In genomic region chr12:132825089-132825488, GRCh38 we compare ENCODE assay signal across 1 cellular context.
TF ChIP-seq lines count a peak whose summit lies in the region.

No MANE protein-coding gene starts in this region.

TF ChIP-seq in HepG2, 621 proteins besides CTCF, POLR2A, EP300 and RAD21:
- TF ChIP-seq BHLHE40 (IDR thresholded peaks at IDR 0.05; ENCODE audit: low read length) (no peak), ZSCAN29 (CRISPR knock-in tag; conservative IDR thresholded peaks at IDR 0.05) (no peak), RBFOX2 (IDR thresholded peaks at IDR 0.05; ENCODE audit: low read depth, low read length) (0 out of 2 replicates have a peak, but pooled peaks have one; percentile 31), MAFK (conservative IDR thresholded peaks at IDR 0.05 in 1 of 2, IDR thresholded peaks at IDR 0.05 in 1 of 2; ENCODE audit: low read length in 2 of 2) (0 out of 4 replicates have a peak, but pooled peaks of 1 of the 2 experiments have one; percentile 7), E2F2 (CRISPR knock-in tag; IDR thresholded peaks at IDR 0.05; ENCODE audit: borderline replicate concordance) (no peak), ZNF292 (CRISPR knock-in tag; IDR thresholded peaks at IDR 0.05; ENCODE audit: borderline replicate concordance, low read depth) (no peak)
